In the genomic region with DNA sequence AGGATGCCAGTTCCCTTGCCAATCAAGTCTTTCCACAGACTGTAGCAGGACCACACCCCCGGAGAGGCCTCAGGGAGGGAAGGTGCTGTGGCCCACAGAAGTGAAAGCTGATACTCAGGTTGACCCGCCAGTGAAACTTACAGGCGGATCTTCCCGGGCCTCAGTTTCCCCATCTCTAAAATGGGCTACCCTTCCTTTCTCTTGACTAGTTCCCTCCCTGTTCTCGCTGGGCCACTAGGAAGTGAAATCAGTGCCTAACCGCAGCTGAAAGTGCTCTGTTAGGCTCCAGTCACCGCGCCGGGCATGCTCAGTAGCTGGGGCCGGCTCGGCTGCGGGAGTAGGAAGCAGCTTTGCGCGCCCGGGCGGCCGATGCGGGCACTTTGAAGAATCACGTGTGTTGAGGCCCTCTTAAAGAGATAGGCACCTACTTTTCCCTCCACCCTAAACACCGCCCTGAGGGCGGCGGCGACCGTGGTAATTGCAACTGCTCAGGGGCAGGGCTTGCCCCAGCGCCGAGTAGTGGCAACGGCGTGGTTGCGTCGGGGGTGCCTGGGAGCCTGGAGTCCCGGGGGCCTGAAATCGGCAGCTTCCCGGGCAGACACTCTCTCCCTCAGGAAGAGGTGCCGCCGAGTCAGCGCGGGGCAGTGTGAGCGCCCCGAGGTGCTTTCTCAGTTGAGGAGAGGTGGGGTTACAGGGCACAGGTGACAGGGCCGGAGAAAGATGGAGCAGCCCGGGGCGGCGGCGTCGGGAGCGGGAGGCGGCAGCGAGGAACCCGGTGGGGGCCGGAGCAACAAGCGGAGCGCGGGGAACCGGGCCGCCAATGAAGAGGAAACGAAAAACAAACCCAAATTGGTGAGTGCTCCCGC, we compare ENCODE assay signal across 8 cellular contexts. TPM values are rescaled to one million over a fixed set of nuclear protein-coding genes. Genes with fewer than 3 reads are reported as not detected.
DNase-seq lines count a peak whose midpoint lies in the region; ATAC-seq, FAIRE-seq and TF ChIP-seq lines count a peak whose summit lies in the region.

A gene (plus strand): TSS at position 504 of the 866 bp plus-strand sequence.

- H3K9ac ChIP-seq in adipocyte (ENCODE audit: low read length): peak within 1 kb of the TSS; percentile 92

- no peak for TF ChIP-seq EP300 in upper lobe of left lung (IDR thresholded peaks at IDR 0.05)

- ATAC-seq in GM21390 (IDR thresholded peaks at IDR 0.05; ENCODE audit: unreplicated experiment) (peak; percentile 74), heart right ventricle (peak; percentile 89 to 96 (median 94)), upper lobe of left lung (ENCODE audit: low FRiP score in 2 of 2) (peak; percentile 93 to 94)

- WGBS in heart right ventricle, 2 donors: 1% methylated on average over 54 of the region's 57 CpGs
- WGBS in upper lobe of left lung, 2 donors: 1 to 18% methylated on average over 17 to 56 of the region's 57 CpGs

- intact Hi-C loops in heart right ventricle (cut with DNase I): loop anchor here in 1 of 10 donors (10.0 kb wide), 1 partner anchor 310 kb away; no protein-coding TSS in a partner anchor

- no peak for FAIRE-seq in HTR-8/SVneo (lab: Jason Lieb, UNC)

- peaks cover 6% of the 10 kb centered on the region for H3K27me3 ChIP-seq in adipocyte (replicated peaks; ENCODE audit: control insufficient read depth, insufficient read depth, low read length)
- peaks cover 0 to 43% (median 0%) of the 10 kb centered on the region in 7 donors for H3K27me3 ChIP-seq in heart right ventricle
- H3K27me3 ChIP-seq in upper lobe of left lung: peaks cover 0 to 6% (median 0%) of the 10 kb centered on the region in 4 donors

- H3K4me1 ChIP-seq in adipocyte (ENCODE audit: control insufficient read depth, insufficient read depth, low read length): peaks cover 4% of the 10 kb centered on the region
- H3K4me1 ChIP-seq in heart right ventricle: peaks cover 0 to 19% (median 0%) of the 10 kb centered on the region in 9 donors
- H3K4me1 ChIP-seq in upper lobe of left lung: peaks cover 0 to 9% (median 0%) of the 10 kb centered on the region in 4 donors

- peak within 1 kb of the TSS; percentile 58 to 90 (median 83) for H3K27ac ChIP-seq in heart right ventricle
- peak within 1 kb of the TSS; percentile 82 to 88 (median 87) for H3K27ac ChIP-seq in upper lobe of left lung

- TF ChIP-seq POLR2A in upper lobe of left lung (IDR thresholded peaks at IDR 0.05): peak in 2 of 4 donors; percentile 51 to 62

- peak within 1 kb of the TSS; percentile 98 for H3K27ac Mint-ChIP-seq in progenitor cell of endocrine pancreas

- peak within 1 kb of the TSS; percentile 98 for H3K4me3 Mint-ChIP-seq in progenitor cell of endocrine pancreas (ENCODE audit: low read depth)

- H3K36me3 ChIP-seq in adipocyte (ENCODE audit: control insufficient read depth, insufficient read depth, low read length, severe bottlenecking): no peaks in the 10 kb centered on the region
- H3K36me3 ChIP-seq in heart right ventricle: no peaks in the 10 kb centered on the region
- H3K36me3 ChIP-seq in upper lobe of left lung: no peaks in the 10 kb centered on the region

- TF ChIP-seq CTCF in heart right ventricle (IDR thresholded peaks at IDR 0.05) (peak in 3 of 9 donors; percentile 22 to 31 (median 22)), progenitor cell of endocrine pancreas (IDR thresholded peaks at IDR 0.05; ENCODE audit: unreplicated experiment) (peak; percentile 39), upper lobe of left lung (IDR thresholded peaks at IDR 0.05) (peak in 4 of 6 experiments; percentile 39 to 51 (median 42))

- H3K27me3 Mint-ChIP-seq in progenitor cell of endocrine pancreas: no peaks in the 10 kb centered on the region

- DNase-seq in DMS 273 (lab: John Stamatoyannopoulos, UW; ENCODE audit: unreplicated experiment) (peak; percentile 92), HTR-8/SVneo (ENCODE audit: insufficient read length, low spot score) (peak; percentile 7), SKM-1 (lab: John Stamatoyannopoulos, UW; ENCODE audit: unreplicated experiment) (peak; percentile 45), adipocyte (ENCODE audit: low read depth) (peak; percentile 79), heart right ventricle (peak; percentile 60 to 79), progenitor cell of endocrine pancreas (ENCODE audit: low spot score, unreplicated experiment) (peak; percentile 75), upper lobe of left lung (peak; percentile 83 to 94)

- H3K4me3 ChIP-seq in adipocyte (ENCODE audit: low read length) (peak within 1 kb of the TSS; percentile 86), heart right ventricle (peak within 1 kb of the TSS; percentile 64 to 83 (median 77)), upper lobe of left lung (peak within 1 kb of the TSS; percentile 56 to 76 (median 66))

- no peaks in the 10 kb centered on the region for H3K36me3 Mint-ChIP-seq in progenitor cell of endocrine pancreas (ENCODE audit: insufficient read depth)

- H3K9me3 ChIP-seq in adipocyte (ENCODE audit: control insufficient read depth, low read length) (no peaks in the 10 kb centered on the region), heart right ventricle (no peaks in the 10 kb centered on the region), upper lobe of left lung (no peaks in the 10 kb centered on the region)

- H3K4me1 Mint-ChIP-seq in progenitor cell of endocrine pancreas (ENCODE audit: low read depth): peaks cover 19% of the 10 kb centered on the region

- H3K9me3 Mint-ChIP-seq in progenitor cell of endocrine pancreas (ENCODE audit: low read depth): no peaks in the 10 kb centered on the region

RNA-seq across cellular contexts. Expression of the gene that starts here (rescaled TPM):
- 10 to 100 TPM in 6 of 10 donors, 1 to 10 TPM in 4; 7.2 to 13.6 (median 10.7) TPM for total RNA-seq in heart right ventricle
- polyA plus RNA-seq in heart right ventricle: 1 to 10 TPM; 1.8 to 4.2 TPM
- total RNA-seq in progenitor cell of endocrine pancreas: 29.7 and 30.0 TPM in 2 replicates
- 100 to 1,000 TPM in 1 of 6 donors, 10 to 100 TPM in 5; 22.5 to 107 (median 44.1) TPM for total RNA-seq in upper lobe of left lung

Comparison
In these comparisons a context has a peak if more than half of its experiments do, and no peak if none do; other contexts are left out.
1. Peak in every context shown above with its lines: DNase-seq, ATAC-seq, H3K4me3 ChIP-seq and H3K27ac ChIP-seq.
2. DNase-seq: peak in every context shown above with its lines; median percentile 92 in DMS 273; 88 in upper lobe of left lung; 79 in adipocyte; 75 in progenitor cell of endocrine pancreas; 70 in heart right ventricle; 45 in SKM-1; 7 in HTR-8/SVneo.